ENCODE assay signal across 11 cellular contexts in genomic region chrX:12065251-12065650, GRCh38.
DNase-seq lines count a peak whose midpoint lies in the region; ATAC-seq and TF ChIP-seq lines count a peak whose summit lies in the region.
"Had no signal": no experiment of that assay in that cellular context is flagged by ENCODE, and none has a peak within 500 bp of the region (broad histone marks: within the 10 kb centered on the region; RNA-seq: fewer than 3 reads in every experiment).

No MANE protein-coding gene starts in this region.

- no peak overlapping the region for H2AK9ac ChIP-seq in IMR-90 (replicated peaks; ENCODE audit: low read depth, low read length, poor library complexity)

- H3K9me1 ChIP-seq in IMR-90 (ENCODE audit: insufficient read depth, low read length) = no peaks in the 10 kb centered on the region

- no peak overlapping the region for H3K18ac ChIP-seq in IMR-90 (ENCODE audit: low read depth, low read length)

- CTCF ChIA-PET in IMR-90 (lab: Yijun Ruan, JAX) = no interaction called here

- H3K79me1 ChIP-seq in IMR-90 (ENCODE audit: low read depth in 1 of 2, low read length in 2 of 2) = no peaks in the 10 kb centered on the region

- H4K5ac ChIP-seq in IMR-90 (ENCODE audit: low read depth, low read length) = no peak overlapping the region

- no peak overlapping the region for H4K8ac ChIP-seq in IMR-90 (ENCODE audit: low read depth in 2 of 2, low read length in 2 of 2)

- H3K27ac ChIP-seq in IMR-90 (ENCODE audit: insufficient read depth, low read length) (no peak overlapping the region), upper lobe of left lung (no peak overlapping the region)

- no peak overlapping the region for H2BK15ac ChIP-seq in IMR-90 (ENCODE audit: low read depth, low read length)

- H2BK5ac ChIP-seq in IMR-90 (ENCODE audit: low read depth, low read length, poor library complexity, severe bottlenecking) = no peak overlapping the region

- H2AK5ac ChIP-seq in IMR-90 (ENCODE audit: low read depth, low read length) = no peak overlapping the region

- H3K4me3 ChIP-seq in IMR-90 (ENCODE audit: insufficient read depth, low read depth, low read length) (no peak overlapping the region), astrocyte of the cerebellum (ENCODE audit: low read depth, low read length) (no peak overlapping the region), upper lobe of left lung (no peak overlapping the region)

- POLR2A ChIA-PET in IMR-90 (lab: Charles Lee; ENCODE audit: unreplicated experiment) = no interaction called here

- H3K27me3 ChIP-seq in IMR-90 (ENCODE audit: control insufficient read depth, insufficient read depth, low read length) (no peaks in the 10 kb centered on the region), upper lobe of left lung (no peaks in the 10 kb centered on the region)

- H3K56ac ChIP-seq in IMR-90 (ENCODE audit: extremely low read depth, insufficient read depth, low read length) = no peak overlapping the region

- WGBS in IMR-90 (ENCODE audit: extremely low coverage in 2 of 2, insufficient read length in 1 of 2), 2 experiments = 67% methylated on average over 2 of the region's 5 CpGs; no CpG with 5 or more reads in 1 of the 2 experiments
- 0 to 33% methylated on average over 2 to 5 of the region's 5 CpGs for WGBS in upper lobe of left lung, 2 donors

- TF ChIP-seq CTCF in IMR-90 (conservative IDR thresholded peaks at IDR 0.05; ENCODE audit: low read depth, low read length) = no peak
- no peak for TF ChIP-seq CTCF in astrocyte of the cerebellum (IDR thresholded peaks at IDR 0.05; ENCODE audit: low read depth, low read length, missing control alignments)
- no peak for TF ChIP-seq CTCF in upper lobe of left lung (IDR thresholded peaks at IDR 0.05)

- no peaks in the 10 kb centered on the region for H3K36me3 ChIP-seq in IMR-90 (ENCODE audit: control insufficient read depth, insufficient read depth, low read length)
- H3K36me3 ChIP-seq in upper lobe of left lung = no peaks in the 10 kb centered on the region

- H3K4ac ChIP-seq in IMR-90 (ENCODE audit: low read depth, low read length) = no peak overlapping the region

- H3K23ac ChIP-seq in IMR-90 (ENCODE audit: low read depth, low read length) = no peak overlapping the region

- DNase-seq in Ammon's horn (ENCODE audit: low spot score) = peak; percentile 18
- DNase-seq in IMR-90 = peak; percentile 28
- peak; percentile 4 for DNase-seq in astrocyte of the cerebellum (ENCODE audit: low read depth)
- peak; percentile 22 for DNase-seq in iris pigment epithelial cell (ENCODE audit: low read depth)
- DNase-seq in upper lobe of left lung = no peak
- DNase-seq: CD4-positive, CD25-positive, alpha-beta regulatory T cell; left colon; NCI-H2227 treated with DMSO at 0.1 percent for 48 hours had no signal

- intact Hi-C loops in IMR-90 (cut with micrococcal nuclease) = no loop called here

- ATAC-seq in IMR-90 (ENCODE audit: low read depth) = 0 out of 2 replicates have a peak, but pooled peaks have one; percentile 42
- ATAC-seq in upper lobe of left lung (ENCODE audit: low FRiP score in 2 of 2) = no peak
- ATAC-seq in GM21447 (IDR thresholded peaks at IDR 0.05; ENCODE audit: unreplicated experiment) = no peak
- no peak for ATAC-seq in GM18520 (IDR thresholded peaks at IDR 0.05; ENCODE audit: unreplicated experiment)
- ATAC-seq in HG02571 (IDR thresholded peaks at IDR 0.05; ENCODE audit: unreplicated experiment) = no peak
- ATAC-seq: left colon had no signal

- H3K14ac ChIP-seq in IMR-90 (replicated peaks; ENCODE audit: low read depth, low read length) = no peak overlapping the region

- TF ChIP-seq EP300 in upper lobe of left lung (IDR thresholded peaks at IDR 0.05) = no peak

- TF ChIP-seq POLR2A in IMR-90 (IDR thresholded peaks at IDR 0.05; ENCODE audit: low read depth, low read length) (no peak), upper lobe of left lung (IDR thresholded peaks at IDR 0.05) (no peak)

- TF ChIP-seq RAD21 in IMR-90 (IDR thresholded peaks at IDR 0.05; ENCODE audit: low read length) = no peak

- in situ Hi-C loops in IMR-90 (cut with MboI; ENCODE audit: low sequenced_read_pairs) = no loop called here
- in situ Hi-C loops in astrocyte of the cerebellum (cut with HindIII; ENCODE audit: low sequenced_read_pairs) = no loop called here

- H3K4me1 ChIP-seq in IMR-90 (ENCODE audit: control insufficient read depth, insufficient read depth, low read length) (no peaks in the 10 kb centered on the region), upper lobe of left lung (no peaks in the 10 kb centered on the region)

- no TSS peak for BruUV-seq in IMR-90 (replicated peaks; lab: Mats Ljungman, UMichigan)

- H3K9me3 ChIP-seq in IMR-90 (ENCODE audit: control insufficient read depth, insufficient read depth, low read length) (no peaks in the 10 kb centered on the region), upper lobe of left lung (no peaks in the 10 kb centered on the region)

- H2BK120ac ChIP-seq in IMR-90 (ENCODE audit: low read depth, low read length) = no peak overlapping the region

- H2BK20ac ChIP-seq in IMR-90 (ENCODE audit: low read depth, low read length) = no peak overlapping the region

- no peaks in the 10 kb centered on the region for H4K20me1 ChIP-seq in IMR-90 (ENCODE audit: insufficient read depth, low read length)

- dilution Hi-C loops in IMR-90 (cut with HindIII; ENCODE audit: low sequenced_read_pairs, unreplicated experiment) = no loop called here

- H3K4me2 ChIP-seq in IMR-90 (ENCODE audit: low read depth, low read length) = no peak overlapping the region

- H3K9ac ChIP-seq in IMR-90 (ENCODE audit: low read depth, low read length) = no peak overlapping the region

- no peak overlapping the region for H2AFZ ChIP-seq in IMR-90 (replicated peaks; ENCODE audit: low read length, poor library complexity)

- H4K91ac ChIP-seq in IMR-90 (ENCODE audit: insufficient read depth, low read depth, low read length) = no peak overlapping the region

TF ChIP-seq in IMR-90, 13 proteins besides CTCF, POLR2A, EP300 and RAD21:
- TF ChIP-seq MAZ (IDR thresholded peaks at IDR 0.05; ENCODE audit: borderline replicate concordance, low read depth, low read length) (no peak), NFE2L2 (IDR thresholded peaks at IDR 0.05; ENCODE audit: low read depth, low read length) (no peak), CEBPB (IDR thresholded peaks at IDR 0.05; ENCODE audit: low read depth, low read length) (no peak), CHD1 (IDR thresholded peaks at IDR 0.05; ENCODE audit: low read depth, low read length) (no peak), FOS (IDR thresholded peaks at IDR 0.05; ENCODE audit: low read depth, low read length) (no peak), ELK1 (IDR thresholded peaks at IDR 0.05; ENCODE audit: borderline replicate concordance, low read depth, low read length) (no peak), MAFK (IDR thresholded peaks at IDR 0.05; ENCODE audit: low read depth, low read length) (no peak), RCOR1 (IDR thresholded peaks at IDR 0.05; ENCODE audit: insufficient replicate concordance, low read length) (no peak)
- TF ChIP-seq, protein P1, sequence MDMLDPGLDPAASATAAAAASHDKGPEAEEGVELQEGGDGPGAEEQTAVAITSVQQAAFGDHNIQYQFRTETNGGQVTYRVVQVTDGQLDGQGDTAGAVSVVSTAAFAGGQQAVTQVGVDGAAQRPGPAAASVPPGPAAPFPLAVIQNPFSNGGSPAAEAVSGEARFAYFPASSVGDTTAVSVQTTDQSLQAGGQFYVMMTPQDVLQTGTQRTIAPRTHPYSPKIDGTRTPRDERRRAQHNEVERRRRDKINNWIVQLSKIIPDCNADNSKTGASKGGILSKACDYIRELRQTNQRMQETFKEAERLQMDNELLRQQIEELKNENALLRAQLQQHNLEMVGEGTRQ (IDR thresholded peaks at IDR 0.05; ENCODE audit: low read depth, low read length) = no peak

Comparison
In these comparisons a context has a peak if more than half of its experiments do, and no peak if none do; other contexts are left out.
1. DNase-seq: peak in Ammon's horn (single experiment), IMR-90 (single experiment), astrocyte of the cerebellum (single experiment) and iris pigment epithelial cell (single experiment); none in upper lobe of left lung (0 of 2).